Comparison of ENCODE assay signal across 28 cellular contexts in the genomic region with DNA sequence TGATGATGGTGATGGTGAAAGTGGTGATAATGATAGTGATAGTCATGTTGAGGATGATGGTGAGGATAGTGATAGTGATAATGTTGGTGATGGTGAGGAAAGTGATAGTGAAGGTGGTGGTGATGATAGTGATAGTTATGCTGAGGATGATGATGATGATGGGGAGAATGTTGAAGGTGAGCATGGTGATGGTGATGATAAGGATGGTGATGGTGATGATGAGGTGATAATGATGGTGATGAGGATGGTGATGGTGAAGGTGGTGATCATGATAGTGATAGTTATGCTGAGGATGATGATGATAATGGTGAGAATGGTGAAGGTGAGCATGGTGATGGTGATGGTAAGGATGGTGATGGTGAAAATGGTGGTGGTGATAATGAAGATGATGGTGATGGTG.
"Had no signal": no experiment of that assay in that cellular context is flagged by ENCODE, and none has a peak within 500 bp of the region (broad histone marks: within the 10 kb centered on the region; RNA-seq: fewer than 3 reads in every experiment).

No MANE protein-coding gene starts in this region.

- H3K9me3 ChIP-seq: colonic mucosa, esophagus muscularis mucosa, esophagus squamous epithelium, gastrocnemius medialis, gastroesophageal sphincter, heart left ventricle, heart right ventricle had no signal

- DNase-seq: colonic mucosa; cortex of kidney; dermis blood vessel endothelial cell; effector CD4-positive, alpha-beta T cell; effector CD8-positive, alpha-beta T cell; effector memory CD4-positive, alpha-beta T cell; effector memory CD8-positive, alpha-beta T cell; endodermal cell; erythroblast; esophagus squamous epithelium; foreskin fibroblast; foreskin keratinocyte; foreskin melanocyte; gastrocnemius medialis; glutamatergic neuron; head of caudate nucleus; heart left ventricle; heart right ventricle had no signal

- H3K4me3 ChIP-seq: colonic mucosa, coronary artery, dorsolateral prefrontal cortex, esophagus muscularis mucosa, esophagus squamous epithelium, gastrocnemius medialis, gastroesophageal sphincter, heart left ventricle, heart right ventricle had no signal

- H3K36me3 ChIP-seq: colonic mucosa, esophagus muscularis mucosa, esophagus squamous epithelium, gastrocnemius medialis, gastroesophageal sphincter, heart left ventricle, heart right ventricle had no signal

- H3K27me3 ChIP-seq: colonic mucosa, esophagus squamous epithelium, foreskin keratinocyte, gastrocnemius medialis had no signal

- FAIRE-seq: colon, endometrium, endothelial cell of umbilical vein, frontal cortex had no signal

- ATAC-seq: effector memory CD8-positive, alpha-beta T cell; esophagus mucosa; foreskin keratinocyte; gastrocnemius medialis; gastroesophageal sphincter; heart left ventricle; heart right ventricle had no signal

- H3K27ac ChIP-seq: colonic mucosa, coronary artery, dorsolateral prefrontal cortex, epithelial cell of prostate, esophagus muscularis mucosa, esophagus squamous epithelium, foreskin keratinocyte, gastrocnemius medialis, gastroesophageal sphincter, heart left ventricle, heart right ventricle had no signal

- H3K4me1 ChIP-seq: colonic mucosa, esophagus muscularis mucosa, esophagus squamous epithelium, foreskin keratinocyte, gastrocnemius medialis, gastroesophageal sphincter, heart left ventricle, heart right ventricle had no signal
